Comparison of ENCODE assay signal across 8 cellular contexts in the genomic region with DNA sequence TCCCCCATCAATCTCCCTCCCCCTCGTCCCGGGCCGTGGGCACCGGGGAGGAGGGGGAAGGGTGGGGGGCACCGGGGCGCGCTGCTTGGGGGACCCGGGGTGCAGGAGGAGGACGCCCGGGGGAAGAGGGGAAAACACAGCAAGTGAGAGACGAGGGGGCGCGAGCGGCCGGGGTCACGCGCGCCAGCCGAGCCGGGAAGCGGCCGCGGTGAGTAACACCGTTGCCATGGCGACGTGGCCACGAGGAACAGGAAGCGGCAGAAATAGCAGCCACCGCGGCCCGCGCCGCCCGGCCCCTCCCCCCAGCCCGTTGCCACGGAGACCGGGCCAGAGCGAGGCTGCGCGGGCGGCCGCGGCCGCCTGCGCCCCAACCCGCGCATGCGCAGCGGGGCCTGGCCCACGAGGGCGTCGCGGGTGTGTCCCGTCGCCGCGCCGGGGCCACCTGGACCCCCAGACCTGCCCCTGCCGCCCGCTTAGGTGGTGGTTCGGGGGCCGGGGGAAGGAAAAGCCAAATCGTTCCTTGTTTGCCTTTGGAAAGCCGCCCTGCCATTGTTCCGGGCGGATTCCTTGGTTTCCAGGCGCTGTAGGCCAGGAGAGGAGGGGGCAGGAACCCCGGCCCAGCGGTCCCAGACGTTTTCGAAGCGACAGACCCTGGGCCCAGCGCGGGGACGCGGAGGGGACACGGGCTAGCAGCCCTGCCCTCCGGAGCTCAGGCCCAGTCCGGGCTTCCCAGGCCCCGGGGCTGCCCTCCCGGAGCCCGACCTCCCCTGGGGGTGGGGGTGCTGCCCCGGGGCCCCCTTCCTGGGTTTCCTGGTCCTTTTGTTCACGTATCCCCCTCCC.
DNase-seq lines count a peak whose midpoint lies in the region; ATAC-seq lines count a peak whose summit lies in the region.

No MANE protein-coding gene starts in this region.

- POLR2A ChIA-PET in naive thymus-derived CD8-positive, alpha-beta T cell (lab: Charles Lee), result interaction anchor here (0.6 to 5.2 kb wide), 10 partner anchors 9 to 245 kb away, joined by 3 to 37 read pairs (median 3); no protein-coding TSS in a partner anchor

- H3K9me3 Mint-ChIP-seq in activated T-helper 2 cell treated with anti-CD3 and anti-CD28 coated beads, Interferon-gamma antibody, Interleukin-2, Interleukin-4, amounts not matched to agents 10 μg/mL and 5 μg/mL and 100 μg/mL, durations not matched to agents 14 hours and 24 hours and 36 hours, result peaks cover 13% of the 10 kb centered on the region
- H3K9me3 Mint-ChIP-seq in naive thymus-derived CD8-positive, alpha-beta T cell, result peaks cover 0 to 14% (median 4%) of the 10 kb centered on the region in 9 donors
- H3K9me3 Mint-ChIP-seq in stimulated activated memory B cell treated with anti-CD40 and anti-IgM and Interleukin-4, amounts not matched to agents 10 μg/mL and 1 μg/mL and 100 μg/mL, for 72 hours, result peaks cover 9% of the 10 kb centered on the region

- H3K4me3 Mint-ChIP-seq in activated T-helper 2 cell treated with anti-CD3 and anti-CD28 coated beads, Interferon-gamma antibody, Interleukin-2, Interleukin-4, amounts not matched to agents 10 μg/mL and 5 μg/mL and 100 μg/mL, durations not matched to agents 14 hours and 24 hours and 36 hours (ENCODE audit: low read depth), result peak overlapping the region; percentile 78
- peak overlapping the region; percentile 78 to 94 (median 86) for H3K4me3 Mint-ChIP-seq in naive thymus-derived CD8-positive, alpha-beta T cell
- H3K4me3 Mint-ChIP-seq in stimulated activated memory B cell treated with anti-CD40 and anti-IgM and Interleukin-4, amounts not matched to agents 10 μg/mL and 1 μg/mL and 100 μg/mL, for 72 hours, result peak overlapping the region; percentile 78

- peak; percentile 77 to 82 for ATAC-seq in naive thymus-derived CD8-positive, alpha-beta T cell
- ATAC-seq in stimulated activated memory B cell treated with anti-CD40 and anti-IgM and Interleukin-4, amounts not matched to agents 10 μg/mL and 1 μg/mL and 100 μg/mL, for 72 hours, result peak; percentile 88

- H3K4me1 Mint-ChIP-seq in activated T-helper 2 cell treated with anti-CD3 and anti-CD28 coated beads, Interferon-gamma antibody, Interleukin-2, Interleukin-4, amounts not matched to agents 10 μg/mL and 5 μg/mL and 100 μg/mL, durations not matched to agents 14 hours and 24 hours and 36 hours (ENCODE audit: low read depth), result peaks cover 6% of the 10 kb centered on the region
- peaks cover 15 to 54% (median 41%) of the 10 kb centered on the region in 4 donors for H3K4me1 Mint-ChIP-seq in naive thymus-derived CD8-positive, alpha-beta T cell
- H3K4me1 Mint-ChIP-seq in stimulated activated memory B cell treated with anti-CD40 and anti-IgM and Interleukin-4, amounts not matched to agents 10 μg/mL and 1 μg/mL and 100 μg/mL, for 72 hours, result peaks cover 21% of the 10 kb centered on the region

- DNase-seq in Daoy (ENCODE audit: low read depth) (peak; percentile 94), H4 (ENCODE audit: low spot score) (peak; percentile 96), LoVo (ENCODE audit: low spot score) (peak; percentile 96), RPMI8226 (peak; percentile 100), fibroblast of peridontal ligament (ENCODE audit: extremely low read depth) (peak; percentile 92)
- peak; percentile 97 for DNase-seq in activated T-helper 2 cell treated with anti-CD3 and anti-CD28 coated beads, Interferon-gamma antibody, Interleukin-2, Interleukin-4, amounts not matched to agents 10 μg/mL and 5 μg/mL and 100 μg/mL, durations not matched to agents 14 hours and 24 hours and 36 hours (ENCODE audit: low spot score)
- peak; percentile 96 to 100 (median 98) for DNase-seq in naive thymus-derived CD8-positive, alpha-beta T cell

- H3K36me3 Mint-ChIP-seq in activated T-helper 2 cell treated with anti-CD3 and anti-CD28 coated beads, Interferon-gamma antibody, Interleukin-2, Interleukin-4, amounts not matched to agents 10 μg/mL and 5 μg/mL and 100 μg/mL, durations not matched to agents 14 hours and 24 hours and 36 hours (ENCODE audit: low read depth), result peaks cover 10% of the 10 kb centered on the region
- peaks cover 0 to 8% (median 0%) of the 10 kb centered on the region in 3 donors for H3K36me3 Mint-ChIP-seq in naive thymus-derived CD8-positive, alpha-beta T cell
- peaks cover 7% of the 10 kb centered on the region for H3K36me3 Mint-ChIP-seq in stimulated activated memory B cell treated with anti-CD40 and anti-IgM and Interleukin-4, amounts not matched to agents 10 μg/mL and 1 μg/mL and 100 μg/mL, for 72 hours

- intact Hi-C loops in activated T-helper 2 cell treated with anti-CD3 and anti-CD28 coated beads, Interferon-gamma antibody, Interleukin-2, Interleukin-4, amounts not matched to agents 10 μg/mL and 5 μg/mL and 100 μg/mL, durations not matched to agents 14 hours and 24 hours and 36 hours (cut with micrococcal nuclease), result loop anchor here (1.0 to 5.0 kb wide), 7 partner anchors 45 to 303 kb away; partner anchors contain the start of genes CRAT and NTMT1

- H3K27me3 Mint-ChIP-seq in activated T-helper 2 cell treated with anti-CD3 and anti-CD28 coated beads, Interferon-gamma antibody, Interleukin-2, Interleukin-4, amounts not matched to agents 10 μg/mL and 5 μg/mL and 100 μg/mL, durations not matched to agents 14 hours and 24 hours and 36 hours (ENCODE audit: low read depth), result no peaks in the 10 kb centered on the region
- H3K27me3 Mint-ChIP-seq in naive thymus-derived CD8-positive, alpha-beta T cell, result peaks cover 0 to 3% (median 0%) of the 10 kb centered on the region in 5 donors
- H3K27me3 Mint-ChIP-seq in stimulated activated memory B cell treated with anti-CD40 and anti-IgM and Interleukin-4, amounts not matched to agents 10 μg/mL and 1 μg/mL and 100 μg/mL, for 72 hours, result no peaks in the 10 kb centered on the region

- peak overlapping the region; percentile 96 for H3K27ac Mint-ChIP-seq in activated T-helper 2 cell treated with anti-CD3 and anti-CD28 coated beads, Interferon-gamma antibody, Interleukin-2, Interleukin-4, amounts not matched to agents 10 μg/mL and 5 μg/mL and 100 μg/mL, durations not matched to agents 14 hours and 24 hours and 36 hours
- peak overlapping the region; percentile 96 to 99 (median 99) for H3K27ac Mint-ChIP-seq in naive thymus-derived CD8-positive, alpha-beta T cell
- peak overlapping the region; percentile 48 for H3K27ac Mint-ChIP-seq in stimulated activated memory B cell treated with anti-CD40 and anti-IgM and Interleukin-4, amounts not matched to agents 10 μg/mL and 1 μg/mL and 100 μg/mL, for 72 hours

Comparison
In these comparisons a context has a peak if more than half of its experiments do, and no peak if none do; other contexts are left out.
1. Peak in every context shown above with its lines: DNase-seq and ATAC-seq.
2. H3K27ac Mint-ChIP-seq: peak in every context shown above with its lines; median percentile 99 in naive thymus-derived CD8-positive, alpha-beta T cell; 96 in activated T-helper 2 cell treated with anti-CD3 and anti-CD28 coated beads, Interferon-gamma antibody, Interleukin-2, Interleukin-4, amounts not matched to agents 10 μg/mL and 5 μg/mL and 100 μg/mL, durations not matched to agents 14 hours and 24 hours and 36 hours; 48 in stimulated activated memory B cell treated with anti-CD40 and anti-IgM and Interleukin-4, amounts not matched to agents 10 μg/mL and 1 μg/mL and 100 μg/mL, for 72 hours.